Comparison of ENCODE assay signal across 1 cellular context in genomic region chr5:110017854-110018253, GRCh38.
TF ChIP-seq lines count a peak whose summit lies in the region.

No MANE protein-coding gene starts in this region.

TF ChIP-seq in HepG2, 621 proteins besides CTCF, POLR2A, EP300 and RAD21 (continued from another document):
- peak in 1 of 2 experiments; percentile 40; a peak in 1 of 4 replicates for TF ChIP-seq KLF16 (CRISPR knock-in tag; IDR thresholded peaks at IDR 0.05)
- TF ChIP-seq FOXA1 (IDR thresholded peaks at IDR 0.05), result peak; percentile 39; the same call in 1 of the 2 replicates
- peak; percentile 58 for TF ChIP-seq FOXA1 (CRISPR knock-in tag; IDR thresholded peaks at IDR 0.05)
- TF ChIP-seq, protein P1, sequence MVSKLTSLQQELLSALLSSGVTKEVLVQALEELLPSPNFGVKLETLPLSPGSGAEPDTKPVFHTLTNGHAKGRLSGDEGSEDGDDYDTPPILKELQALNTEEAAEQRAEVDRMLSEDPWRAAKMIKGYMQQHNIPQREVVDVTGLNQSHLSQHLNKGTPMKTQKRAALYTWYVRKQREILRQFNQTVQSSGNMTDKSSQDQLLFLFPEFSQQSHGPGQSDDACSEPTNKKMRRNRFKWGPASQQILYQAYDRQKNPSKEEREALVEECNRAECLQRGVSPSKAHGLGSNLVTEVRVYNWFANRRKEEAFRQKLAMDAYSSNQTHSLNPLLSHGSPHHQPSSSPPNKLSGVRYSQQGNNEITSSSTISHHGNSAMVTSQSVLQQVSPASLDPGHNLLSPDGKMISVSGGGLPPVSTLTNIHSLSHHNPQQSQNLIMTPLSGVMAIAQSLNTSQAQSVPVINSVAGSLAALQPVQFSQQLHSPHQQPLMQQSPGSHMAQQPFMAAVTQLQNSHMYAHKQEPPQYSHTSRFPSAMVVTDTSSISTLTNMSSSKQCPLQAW (CRISPR knock-in tag; IDR thresholded peaks at IDR 0.05), result no peak
- TF ChIP-seq PRDM15 (CRISPR knock-in tag; IDR thresholded peaks at IDR 0.05), result no peak
- TF ChIP-seq, protein P2, sequence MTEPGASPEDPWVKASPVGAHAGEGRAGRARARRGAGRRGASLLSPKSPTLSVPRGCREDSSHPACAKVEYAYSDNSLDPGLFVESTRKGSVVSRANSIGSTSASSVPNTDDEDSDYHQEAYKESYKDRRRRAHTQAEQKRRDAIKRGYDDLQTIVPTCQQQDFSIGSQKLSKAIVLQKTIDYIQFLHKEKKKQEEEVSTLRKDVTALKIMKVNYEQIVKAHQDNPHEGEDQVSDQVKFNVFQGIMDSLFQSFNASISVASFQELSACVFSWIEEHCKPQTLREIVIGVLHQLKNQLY (CRISPR knock-in tag; IDR thresholded peaks at IDR 0.05), result peak; percentile 98
- peak; percentile 23; the same call in 1 of the 2 replicates for TF ChIP-seq ZMYM2 (CRISPR knock-in tag; IDR thresholded peaks at IDR 0.05)
- no peak for TF ChIP-seq SOX13 (IDR thresholded peaks at IDR 0.05)
- peak in 1 of 2 experiments; percentile 73; a peak in 2 of 4 replicates for TF ChIP-seq SOX13 (CRISPR knock-in tag; conservative IDR thresholded peaks at IDR 0.05 in 1 of 2, IDR thresholded peaks at IDR 0.05 in 1 of 2)
- TF ChIP-seq ERF (CRISPR knock-in tag; IDR thresholded peaks at IDR 0.05), result 0 out of 2 replicates have a peak, but pooled peaks have one; percentile 28
- peak; percentile 89 for TF ChIP-seq FOXA3 (CRISPR knock-in tag; IDR thresholded peaks at IDR 0.05)
- no peak for TF ChIP-seq ZNF703 (CRISPR knock-in tag; IDR thresholded peaks at IDR 0.05; ENCODE audit: borderline replicate concordance)
- TF ChIP-seq PRPF4 (IDR thresholded peaks at IDR 0.05; ENCODE audit: low read depth, low read length, poor library complexity, severe bottlenecking), result no peak
- TF ChIP-seq ONECUT2 (CRISPR knock-in tag; IDR thresholded peaks at IDR 0.05), result peak; percentile 89
- peak; percentile 76; the same call in 1 of the 2 replicates for TF ChIP-seq TBX2 (CRISPR knock-in tag; IDR thresholded peaks at IDR 0.05; ENCODE audit: borderline replicate concordance)
- TF ChIP-seq ATF3 (CRISPR knock-in tag; IDR thresholded peaks at IDR 0.05), result no peak
- no peak for TF ChIP-seq TGIF2 (CRISPR knock-in tag; IDR thresholded peaks at IDR 0.05)
